8 cellular contexts compared by ENCODE assay signal in genomic region chr5:14142856-14143508, GRCh38. TPM values are rescaled to one million over a fixed set of nuclear protein-coding genes. Genes with fewer than 3 reads are reported as not detected.
DNase-seq lines count a peak whose midpoint lies in the region; ATAC-seq, FAIRE-seq and TF ChIP-seq lines count a peak whose summit lies in the region.

TSS of gene TRIO (plus strand) at chr5:14143342. CDS start at chr5:14143726, 384 bp downstream.

- peak within 1 kb of the TSS; percentile 88 for H3K4me2 ChIP-seq in endothelial cell of umbilical vein (ENCODE audit: insufficient read depth, low read length)

- H3K27me3 ChIP-seq in CD4-positive, alpha-beta T cell (ENCODE audit: control insufficient read depth, insufficient read depth, low read length) = peaks cover 27% of the 10 kb centered on the region
- H3K27me3 ChIP-seq in endothelial cell of umbilical vein (ENCODE audit: control insufficient read depth in 2 of 2, insufficient read depth in 2 of 2, low read length in 2 of 2) = peaks cover 9 to 10% of the 10 kb centered on the region in 2 experiments

- H3K27me3 Mint-ChIP-seq in CD4-positive, alpha-beta T cell = peaks cover 46% of the 10 kb centered on the region

- TF ChIP-seq CTCF in CD4-positive, alpha-beta T cell (IDR thresholded peaks at IDR 0.05) = peak; percentile 29
- peak; percentile 36 to 72 for TF ChIP-seq CTCF in endothelial cell of umbilical vein (IDR thresholded peaks at IDR 0.05; ENCODE audit: extremely low read depth in 1 of 2, insufficient read depth in 1 of 2, low read depth in 1 of 2, low read length in 2 of 2)

- POLR2A ChIA-PET in CD4-positive, alpha-beta T cell (lab: Charles Lee) = no interaction called here
- POLR2A ChIA-PET in endothelial cell of umbilical vein (lab: Charles Lee) = interaction anchor here (0.6 to 1.7 kb wide), 2 partner anchors 11 to 127 kb away, joined by 3 to 4 read pairs; no protein-coding TSS in a partner anchor

- TF ChIP-seq POLR2A in endothelial cell of umbilical vein (IDR thresholded peaks at IDR 0.05; ENCODE audit: low read depth, low read length) = peak; percentile 85

- H3K4me3 Mint-ChIP-seq in CD4-positive, alpha-beta T cell = peak within 1 kb of the TSS; percentile 93

- peak within 1 kb of the TSS; percentile 99 for H3K9ac ChIP-seq in endothelial cell of umbilical vein (replicated peaks; ENCODE audit: extremely low read depth, insufficient read depth, low read length)

- peaks cover 14% of the 10 kb centered on the region for H3K4me1 Mint-ChIP-seq in CD4-positive, alpha-beta T cell (ENCODE audit: low read depth)

- H3K36me3 ChIP-seq in endothelial cell of umbilical vein (ENCODE audit: control insufficient read depth in 2 of 2, extremely low read depth in 1 of 2, insufficient read depth in 2 of 2, low read length in 2 of 2) = no peaks in the 10 kb centered on the region

- H3K9me3 ChIP-seq in CD4-positive, alpha-beta T cell (ENCODE audit: control insufficient read depth, low read length) = no peaks in the 10 kb centered on the region
- no peaks in the 10 kb centered on the region for H3K9me3 ChIP-seq in endothelial cell of umbilical vein (replicated peaks; ENCODE audit: control insufficient read depth, insufficient read depth, low read length)

- DNase-seq in CD4-positive, alpha-beta T cell = peak; percentile 49 to 80 (median 64)
- peak; percentile 94 for DNase-seq in NCI-H82 (lab: John Stamatoyannopoulos, UW)
- peak; percentile 85 for DNase-seq in activated CD8-positive, alpha-beta memory T cell treated with anti-CD3 and anti-CD28 coated beads, Interleukin-2, amount 50 U/mL, for 4 hours
- DNase-seq in endothelial cell of umbilical vein (ENCODE audit: low read depth, low spot score) = peak; percentile 94
- peak; percentile 94 for DNase-seq in midbrain (lab: John Stamatoyannopoulos, UW)
- peak; percentile 59 to 70 for DNase-seq in stimulated activated CD8-positive, alpha-beta memory T cell treated with anti-CD3 and anti-CD28 coated beads, Interleukin-15, amount 100 ng/mL, for 48 hours (ENCODE audit: low read depth in 2 of 2)

- H4K20me1 ChIP-seq in endothelial cell of umbilical vein (replicated peaks; ENCODE audit: control insufficient read depth, extremely low read depth, insufficient read depth, low read length) = peaks cover 5% of the 10 kb centered on the region

- ATAC-seq in CD4-positive, alpha-beta T cell (ENCODE audit: poor library complexity) = peak; percentile 58
- ATAC-seq in GM19397 (IDR thresholded peaks at IDR 0.05; ENCODE audit: unreplicated experiment) (peak; percentile 49), HG03571 (IDR thresholded peaks at IDR 0.05; ENCODE audit: unreplicated experiment) (peak; percentile 48)

- H3K9me3 Mint-ChIP-seq in CD4-positive, alpha-beta T cell = no peaks in the 10 kb centered on the region

- H3K27ac ChIP-seq in CD4-positive, alpha-beta T cell (ENCODE audit: low read depth, low read length) = no peak within 1 kb of the TSS
- peak within 1 kb of the TSS; percentile 94 for H3K27ac ChIP-seq in endothelial cell of umbilical vein (ENCODE audit: insufficient read depth, low read depth, low read length)

- peaks cover 44% of the 10 kb centered on the region for H3K79me2 ChIP-seq in endothelial cell of umbilical vein (ENCODE audit: control insufficient read depth, insufficient read depth, low read length)

- H3K9me1 ChIP-seq in endothelial cell of umbilical vein (replicated peaks; ENCODE audit: control insufficient read depth, extremely low read depth, insufficient read depth, low read length) = no peaks in the 10 kb centered on the region

- intact Hi-C loops in CD4-positive, alpha-beta T cell (cut with DNase I, micrococcal nuclease) = loop anchor here in 1 of 2 experiments (5.0 to 10.0 kb wide), 5 partner anchors 122 to 849 kb away; partner anchors contain the start of genes OTULIN and OTULINL
- intact Hi-C loops in endothelial cell of umbilical vein (cut with micrococcal nuclease) = loop anchor here (1.0 kb wide), 5 partner anchors 35 to 127 kb away; no protein-coding TSS in a partner anchor

- peaks cover 33% of the 10 kb centered on the region for H3K4me1 ChIP-seq in endothelial cell of umbilical vein (ENCODE audit: control insufficient read depth, extremely low read depth, insufficient read depth, low read length)

- peaks cover 6% of the 10 kb centered on the region for H3K36me3 Mint-ChIP-seq in CD4-positive, alpha-beta T cell (ENCODE audit: low read depth)

- peak within 1 kb of the TSS; percentile 47 for H3K27ac Mint-ChIP-seq in CD4-positive, alpha-beta T cell

- CTCF ChIA-PET in CD4-positive, alpha-beta T cell (lab: Charles Lee) = no interaction called here
- CTCF ChIA-PET in endothelial cell of umbilical vein (lab: Charles Lee) = interaction anchor here (0.7 to 3.0 kb wide), 14 partner anchors 11 to 157 kb away, joined by 3 to 38 read pairs (median 4); no protein-coding TSS in a partner anchor

- peak within 1 kb of the TSS; percentile 55 to 98 (median 91) for H3K4me3 ChIP-seq in endothelial cell of umbilical vein (replicated peaks in 1 of 3; ENCODE audit: insufficient read depth in 1 of 3, low read depth in 1 of 3, low read length in 3 of 3)

- FAIRE-seq in endothelial cell of umbilical vein (lab: Jason Lieb, UNC) = peak; percentile 94

- peak within 1 kb of the TSS; percentile 32 for H2AFZ ChIP-seq in endothelial cell of umbilical vein (ENCODE audit: low read depth, low read length)

- dilution Hi-C loops in endothelial cell of umbilical vein (cut with MboI; ENCODE audit: extremely low pct_ligation_motif_present, low sequenced_read_pairs) = loop anchor here (25.0 kb wide), 1 partner anchor 119 kb away; no protein-coding TSS in a partner anchor

- no TSS peak for BruUV-seq in endothelial cell of umbilical vein (replicated peaks; lab: Mats Ljungman, UMichigan)

TF ChIP-seq in endothelial cell of umbilical vein, 7 proteins besides CTCF, POLR2A, EP300 and RAD21:
- peak; percentile 90 for TF ChIP-seq POLR2AphosphoS5 (IDR thresholded peaks at IDR 0.05; ENCODE audit: insufficient read depth, low read depth, low read length)
- TF ChIP-seq, protein P1, sequence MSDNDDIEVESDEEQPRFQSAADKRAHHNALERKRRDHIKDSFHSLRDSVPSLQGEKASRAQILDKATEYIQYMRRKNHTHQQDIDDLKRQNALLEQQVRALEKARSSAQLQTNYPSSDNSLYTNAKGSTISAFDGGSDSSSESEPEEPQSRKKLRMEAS (IDR thresholded peaks at IDR 0.05; ENCODE audit: insufficient read depth, insufficient read length) = no peak

RNA-seq across cellular contexts. Expression of gene TRIO, which starts in this region (rescaled TPM):
- total RNA-seq in CD4-positive, alpha-beta T cell = 1 to 10 TPM; 4.1 to 6.5 TPM
- total RNA-seq in endothelial cell of umbilical vein = 242 and 248 TPM in 2 replicates
- polyA plus RNA-seq in endothelial cell of umbilical vein = 78.8 and 82.9 TPM in 2 replicates
- 78.5 and 80.6 TPM in 2 replicates for polyA plus RNA-seq in endothelial cell of umbilical vein (2011; cell fraction: cytosol; rRNA removed)
- polyA plus RNA-seq in endothelial cell of umbilical vein (2011; cell fraction: nucleus; rRNA removed) = 578 and 654 TPM in 2 replicates
- 97.7 and 123 TPM in 2 replicates for polyA plus RNA-seq in endothelial cell of umbilical vein (2012)
- polyA minus RNA-seq in endothelial cell of umbilical vein = 717 and 753 TPM in 2 replicates
- polyA minus RNA-seq in endothelial cell of umbilical vein (2011; cell fraction: cytosol; rRNA and poly(A)+ RNA removed) = 58.8 TPM
- polyA minus RNA-seq in endothelial cell of umbilical vein (2011; cell fraction: nucleus; rRNA and poly(A)+ RNA removed) = 902 and 1,116 TPM in 2 replicates

Comparison
In these comparisons a context has a peak if more than half of its experiments do, and no peak if none do; other contexts are left out.
1. RNA of gene TRIO (total RNA-seq): 242 to 248 TPM in endothelial cell of umbilical vein; 4.1 to 6.5 TPM in CD4-positive, alpha-beta T cell; every median in the first group is over 10 times any median in the second.
2. Peak in every context shown above with its lines, with median percentiles within 50 percentile points of each other: ATAC-seq and DNase-seq.